25 cellular contexts compared by ENCODE assay signal in the genomic region with DNA sequence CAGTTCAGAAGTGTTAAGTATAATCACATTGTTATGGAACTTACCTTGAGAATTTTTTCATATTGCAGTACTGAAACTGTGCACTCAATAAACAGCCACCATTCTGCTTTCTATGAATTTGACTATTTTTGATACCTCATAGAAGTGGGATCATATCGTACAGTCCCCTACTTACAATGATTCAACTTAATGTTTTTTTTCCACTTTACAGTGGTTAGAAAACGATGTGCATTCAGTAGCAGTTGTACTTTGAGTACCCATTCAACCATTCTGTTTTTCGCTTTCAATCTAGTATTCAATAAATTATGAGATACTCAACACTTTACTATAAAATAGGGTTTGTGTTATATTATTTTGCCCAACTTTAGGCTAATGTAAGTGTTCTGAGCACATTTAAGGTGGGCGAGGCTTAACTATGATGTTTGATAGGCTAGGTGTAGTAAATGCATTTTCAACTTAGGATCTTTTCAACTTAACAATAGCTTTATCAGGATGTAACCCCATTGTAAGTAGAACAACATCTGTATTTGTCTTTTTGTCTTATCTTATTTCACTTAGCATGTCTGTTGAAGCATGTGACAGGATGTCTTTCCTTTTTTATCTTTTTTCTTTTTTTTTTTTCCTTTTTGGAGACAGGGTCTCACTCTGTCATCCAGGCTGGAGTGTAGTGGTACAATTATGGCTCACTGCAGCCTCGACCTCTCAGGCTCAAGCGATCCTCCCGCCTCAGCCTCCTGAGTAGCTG. TPM values are rescaled to one million over a fixed set of nuclear protein-coding genes. Genes with fewer than 3 reads are reported as not detected.
A peak's percentile ranks its signal among the peaks of the same experiment; 100 is the strongest.
DNase-seq lines count a peak whose midpoint lies in the region; ATAC-seq and TF ChIP-seq lines count a peak whose summit lies in the region.
"Had no signal": no experiment of that assay in that cellular context is flagged by ENCODE, and none has a peak within 500 bp of the region (broad histone marks: within the 10 kb centered on the region; RNA-seq: fewer than 3 reads in every experiment).

No MANE protein-coding gene starts in this region.

- H3K9me3 Mint-ChIP-seq in activated T-cell treated with anti-CD3 and anti-CD28 coated beads, Interleukin-2, amount 50 U/mL, for 4 hours = no peaks in the 10 kb centered on the region
- no peaks in the 10 kb centered on the region for H3K9me3 Mint-ChIP-seq in stimulated activated naive CD8-positive, alpha-beta T cell treated with anti-CD3 and anti-CD28 coated beads, Interleukin-15, amount 100 ng/mL, for 72 hours
- H3K9me3 Mint-ChIP-seq: activated B cell treated with CpG ODN at 0.5 μM for 24 hours; CD4-positive, alpha-beta memory T cell; T-cell had no signal

- intact Hi-C loops in uterus (cut with DNase I; ENCODE audit: low total_unique reads) = no loop called here

- peaks cover 44% of the 10 kb centered on the region for H3K36me3 Mint-ChIP-seq in activated T-cell treated with anti-CD3 and anti-CD28 coated beads, Interleukin-2, amount 50 U/mL, for 4 hours (ENCODE audit: insufficient read depth)

- H3K27me3 ChIP-seq in gastroesophageal sphincter (no peaks in the 10 kb centered on the region), uterus (no peaks in the 10 kb centered on the region)
- H3K27me3 ChIP-seq: hepatocyte, stomach, thyroid gland had no signal

- peaks cover 47% of the 10 kb centered on the region for H3K4me1 Mint-ChIP-seq in activated T-cell treated with anti-CD3 and anti-CD28 coated beads, Interleukin-2, amount 50 U/mL, for 4 hours (ENCODE audit: low read depth)
- H3K4me1 Mint-ChIP-seq in stimulated activated naive CD8-positive, alpha-beta T cell treated with anti-CD3 and anti-CD28 coated beads, Interleukin-15, amount 100 ng/mL, for 72 hours = peaks cover 56% of the 10 kb centered on the region

- H3K9me3 ChIP-seq in gastroesophageal sphincter = no peaks in the 10 kb centered on the region
- no peaks in the 10 kb centered on the region for H3K9me3 ChIP-seq in uterus
- H3K9me3 ChIP-seq: mucosa of descending colon, stomach, thyroid gland had no signal

- no peaks in the 10 kb centered on the region for H3K36me3 ChIP-seq in gastroesophageal sphincter
- no peaks in the 10 kb centered on the region for H3K36me3 ChIP-seq in uterus

- ATAC-seq in activated T-cell treated with anti-CD3 and anti-CD28 coated beads, Interleukin-2, amount 50 U/mL, for 4 hours = peak; percentile 71 to 81
- ATAC-seq in stimulated activated naive CD8-positive, alpha-beta T cell treated with anti-CD3 and anti-CD28 coated beads, Interleukin-15, Interleukin-2, amounts not matched to agents 100 U/mL and 50 U/mL, for 24 hours = peak; percentile 50
- no peak for ATAC-seq in stimulated activated naive CD8-positive, alpha-beta T cell treated with anti-CD3 and anti-CD28 coated beads, Interleukin-15, amount 100 ng/mL, for 72 hours
- ATAC-seq in gastroesophageal sphincter = no peak
- ATAC-seq: mucosa of descending colon, T-cell had no signal

- TF ChIP-seq EP300 in gastroesophageal sphincter (IDR thresholded peaks at IDR 0.05) = no peak

- WGBS in gastroesophageal sphincter (ENCODE audit: low coverage in 1 of 2), 2 donors = 84 to 86% methylated on average over 4 to 7 of the region's 7 CpGs

- TF ChIP-seq CTCF in gastroesophageal sphincter (IDR thresholded peaks at IDR 0.05) = no peak
- TF ChIP-seq CTCF in uterus (IDR thresholded peaks at IDR 0.05) = no peak
- TF ChIP-seq CTCF in GM10248 (IDR thresholded peaks at IDR 0.05; ENCODE audit: control extremely low read depth, extremely low read depth, low read depth, missing control alignments) = no peak

- no peak overlapping the region for H3K27ac Mint-ChIP-seq in stimulated activated naive CD8-positive, alpha-beta T cell treated with anti-CD3 and anti-CD28 coated beads, Interleukin-15, amount 100 ng/mL, for 72 hours

- no peak overlapping the region for H3K4me3 Mint-ChIP-seq in activated T-cell treated with anti-CD3 and anti-CD28 coated beads, Interleukin-2, amount 50 U/mL, for 4 hours
- no peak overlapping the region for H3K4me3 Mint-ChIP-seq in stimulated activated naive CD8-positive, alpha-beta T cell treated with anti-CD3 and anti-CD28 coated beads, Interleukin-15, amount 100 ng/mL, for 72 hours
- H3K4me3 Mint-ChIP-seq: activated B cell treated with CpG ODN at 0.5 μM for 24 hours; CD4-positive, alpha-beta memory T cell; T-cell had no signal

- no peak for TF ChIP-seq POLR2A in gastroesophageal sphincter (IDR thresholded peaks at IDR 0.05)
- TF ChIP-seq POLR2A in uterus (IDR thresholded peaks at IDR 0.05) = no peak

- no peaks in the 10 kb centered on the region for H3K27me3 Mint-ChIP-seq in activated T-cell treated with anti-CD3 and anti-CD28 coated beads, Interleukin-2, amount 50 U/mL, for 4 hours (ENCODE audit: low read depth)
- H3K27me3 Mint-ChIP-seq in stimulated activated naive CD8-positive, alpha-beta T cell treated with anti-CD3 and anti-CD28 coated beads, Interleukin-15, amount 100 ng/mL, for 72 hours = no peaks in the 10 kb centered on the region
- H3K27me3 Mint-ChIP-seq: activated B cell treated with CpG ODN at 0.5 μM for 24 hours; CD4-positive, alpha-beta memory T cell; T-cell had no signal

- H3K27ac ChIP-seq in gastroesophageal sphincter (peak overlapping the region; percentile 57 to 75 (median 66)), uterus (peak overlapping the region; percentile 48 to 72)
- H3K27ac ChIP-seq: GM23248 had no signal

- CTCF ChIA-PET in GM10248 (lab: Yijun Ruan, JAX) = interaction anchor here (1.0 to 4.8 kb wide), 5 partner anchors 11 to 212 kb away, joined by 3 to 19 read pairs (median 3); no protein-coding TSS in a partner anchor

- H3K4me3 ChIP-seq in gastroesophageal sphincter = no peak overlapping the region
- no peak overlapping the region for H3K4me3 ChIP-seq in uterus
- H3K4me3 ChIP-seq: GM23248, hepatocyte, mucosa of descending colon, smooth muscle cell, stomach, thyroid gland had no signal

- DNase-seq in activated T-cell treated with anti-CD3 and anti-CD28 coated beads, Interleukin-2, amount 50 U/mL, for 4 hours = no peak
- no peak for DNase-seq in activated T-cell treated with anti-CD3 and anti-CD28 coated beads, Interleukin-2, amount 50 U/mL, for 1 hour
- no peak for DNase-seq in stimulated activated naive CD8-positive, alpha-beta T cell treated with anti-CD3 and anti-CD28 coated beads, Interleukin-15, Interleukin-2, amounts not matched to agents 100 U/mL and 50 U/mL, for 24 hours
- DNase-seq in stimulated activated naive CD8-positive, alpha-beta T cell treated with anti-CD3 and anti-CD28 coated beads, Interleukin-15, amount 100 ng/mL, for 72 hours = no peak
- no peak for DNase-seq in uterus
- DNase-seq in NCI-H146 treated with DMSO at 0.1 percent for 48 hours (lab: John Stamatoyannopoulos, UW; ENCODE audit: unreplicated experiment) = no peak
- no peak for DNase-seq in GM10248 (ENCODE audit: extremely low spot score)
- DNase-seq: activated B cell treated with CpG ODN at 0.5 μM for 24 hours; AML-193; CD4-positive, alpha-beta memory T cell; central memory CD4-positive, alpha-beta T cell; dermis blood vessel endothelial cell; foreskin melanocyte; GM23248; NCI-H2029 treated with DMSO at 0.1 percent for 48 hours; NCI-H526; NK-92 treated with Interleukin-12 subunit alpha and Interleukin-12 subunit beta, amount 100 ng/mL, for 24 hours; stomach; T-cell had no signal

- POLR2A ChIA-PET in GM10248 (lab: Yijun Ruan, JAX) = no interaction called here

- H3K4me1 ChIP-seq in gastroesophageal sphincter = peaks cover 13 to 87% (median 31%) of the 10 kb centered on the region in 3 donors
- H3K4me1 ChIP-seq in uterus = no peaks in the 10 kb centered on the region

RNA-seq across cellular contexts. Expression of a gene that starts 42.4 kb away (rescaled TPM):
- under 1 TPM; 0.24 to 0.56 (median 0.24) TPM for total RNA-seq in activated T-cell treated with anti-CD3 and anti-CD28 coated beads, Interleukin-2, amount 50 U/mL, for 4 hours
- total RNA-seq in gastroesophageal sphincter (10 to 100 TPM in 3 of 4 donors, 1 to 10 TPM in 1; 6.1 to 25.5 (median 10.2) TPM), uterus (10 to 100 TPM in 1 of 4 donors, 1 to 10 TPM in 2, not detected in 1; 2.7 to 13.4 (median 7.4) TPM)
- total RNA-seq: dermis blood vessel endothelial cell, GM23248, hepatocyte, lung microvascular endothelial cell, smooth muscle cell had no signal

RNA-seq across cellular contexts. Expression of a gene that starts 49.7 kb away (rescaled TPM):
- 10 to 100 TPM; 59.8 to 72.8 (median 67.0) TPM for total RNA-seq in activated T-cell treated with anti-CD3 and anti-CD28 coated beads, Interleukin-2, amount 50 U/mL, for 4 hours
- total RNA-seq in gastroesophageal sphincter (10 to 100 TPM; 32.4 to 54.2 (median 46.5) TPM), uterus (10 to 100 TPM; 31.8 to 63.3 (median 44.0) TPM)

Comparison
In these comparisons a context has a peak if more than half of its experiments do, and no peak if none do; other contexts are left out.
1. ATAC-seq: peak in activated T-cell treated with anti-CD3 and anti-CD28 coated beads, Interleukin-2, amount 50 U/mL, for 4 hours (2 of 2) and stimulated activated naive CD8-positive, alpha-beta T cell treated with anti-CD3 and anti-CD28 coated beads, Interleukin-15, Interleukin-2, amounts not matched to agents 100 U/mL and 50 U/mL, for 24 hours (single experiment); none in stimulated activated naive CD8-positive, alpha-beta T cell treated with anti-CD3 and anti-CD28 coated beads, Interleukin-15, amount 100 ng/mL, for 72 hours (single experiment) and gastroesophageal sphincter (single experiment).